In the genomic region with DNA sequence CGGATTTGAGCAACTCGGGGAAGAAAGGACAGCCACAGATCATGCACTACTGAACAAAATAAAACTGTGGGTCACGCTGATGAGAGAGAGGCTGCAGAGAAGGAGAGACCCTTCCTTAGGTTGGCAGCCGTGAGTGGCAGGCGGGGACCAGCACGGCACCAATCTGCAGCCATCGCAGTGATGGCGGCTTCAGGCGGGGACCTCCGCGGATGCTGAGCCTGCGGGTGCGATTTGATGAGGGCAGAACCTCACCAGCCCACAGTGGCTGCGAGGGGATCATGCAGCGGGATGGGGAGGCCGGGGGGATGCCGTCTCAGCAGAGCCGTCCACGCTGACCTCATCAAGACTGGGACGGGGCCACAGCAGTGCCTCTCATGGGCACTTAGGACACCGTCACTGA, we compare ENCODE assay signal across 14 cellular contexts. TPM values are rescaled to one million over a fixed set of nuclear protein-coding genes. Genes with fewer than 3 reads are reported as not detected.
DNase-seq lines count a peak whose midpoint lies in the region; ATAC-seq, FAIRE-seq and TF ChIP-seq lines count a peak whose summit lies in the region.
"Had no signal": no experiment of that assay in that cellular context is flagged by ENCODE, and none has a peak within 500 bp of the region (broad histone marks: within the 10 kb centered on the region; RNA-seq: fewer than 3 reads in every experiment).

No MANE protein-coding gene starts in this region.

- no peak overlapping the region for H2BK120ac ChIP-seq in neuronal stem cell (ENCODE audit: low read depth, low read length)

- H3K27me3 Mint-ChIP-seq in CD14-positive monocyte (ENCODE audit: low read depth in 3 of 3) (peaks cover 0 to 4% (median 2%) of the 10 kb centered on the region in 3 donors), chondrocyte (ENCODE audit: low read depth) (peaks cover 37% of the 10 kb centered on the region)
- no peaks in the 10 kb centered on the region for H3K27me3 Mint-ChIP-seq in CD8-positive, alpha-beta memory T cell

- no peak overlapping the region for H3K18ac ChIP-seq in neuronal stem cell (ENCODE audit: low read length)

- H3K4me1 ChIP-seq in CD8-positive, alpha-beta memory T cell (ENCODE audit: insufficient read depth, low read length), result peaks cover 75% of the 10 kb centered on the region
- H3K4me1 ChIP-seq in adipocyte (ENCODE audit: control insufficient read depth, insufficient read depth, low read length) (peaks cover 20% of the 10 kb centered on the region), neuronal stem cell (ENCODE audit: control insufficient read depth in 2 of 2, insufficient read depth in 1 of 2, low read depth in 1 of 2, low read length in 2 of 2) (peaks cover 0 to 6% of the 10 kb centered on the region in 2 donors), small intestine (ENCODE audit: control insufficient read depth in 2 of 2, insufficient read depth in 1 of 2, low read depth in 1 of 2, low read length in 1 of 2) (peaks cover 4 to 5% of the 10 kb centered on the region in 2 donors)

- H3K23ac ChIP-seq in neuronal stem cell (ENCODE audit: low read depth, low read length, poor library complexity), result no peak overlapping the region

- no peaks in the 10 kb centered on the region for H3K27me3 ChIP-seq in CD8-positive, alpha-beta memory T cell (ENCODE audit: insufficient read depth, low read length, poor library complexity, severe bottlenecking)
- peaks cover 35% of the 10 kb centered on the region for H3K27me3 ChIP-seq in adipocyte (replicated peaks; ENCODE audit: control insufficient read depth, insufficient read depth, low read length)
- H3K27me3 ChIP-seq in neuronal stem cell (ENCODE audit: control insufficient read depth in 3 of 3, insufficient read depth in 3 of 3, low read depth in 1 of 3, low read length in 3 of 3), result peaks cover 0 to 66% (median 33%) of the 10 kb centered on the region in 3 experiments
- H3K27me3 ChIP-seq in small intestine (ENCODE audit: control insufficient read depth in 2 of 2, insufficient read depth in 2 of 2, low read length in 2 of 2), result no peaks in the 10 kb centered on the region
- H3K27me3 ChIP-seq: right lobe of liver had no signal

- no peak overlapping the region for H3K14ac ChIP-seq in neuronal stem cell (ENCODE audit: low read length)

- intact Hi-C loops in CD14-positive monocyte (cut with micrococcal nuclease), result loop anchor here in 1 of 2 donors (5.0 kb wide), 1 partner anchor 37 kb away; a partner anchor contains a TSS

- H3K4me1 Mint-ChIP-seq in CD14-positive monocyte, result peaks cover 88% of the 10 kb centered on the region
- peaks cover 42 to 65% (median 49%) of the 10 kb centered on the region in 3 donors for H3K4me1 Mint-ChIP-seq in CD8-positive, alpha-beta memory T cell
- peaks cover 10% of the 10 kb centered on the region for H3K4me1 Mint-ChIP-seq in chondrocyte (ENCODE audit: low read depth)

- peaks cover 37% of the 10 kb centered on the region for H3K36me3 ChIP-seq in CD8-positive, alpha-beta memory T cell (ENCODE audit: insufficient read depth, low read length)
- H3K36me3 ChIP-seq in adipocyte (ENCODE audit: control insufficient read depth, insufficient read depth, low read length, severe bottlenecking), result no peaks in the 10 kb centered on the region
- peaks cover 0 to 2% of the 10 kb centered on the region in 2 donors for H3K36me3 ChIP-seq in neuronal stem cell (replicated peaks in 1 of 2; ENCODE audit: control insufficient read depth in 2 of 2, insufficient read depth in 2 of 2, low read length in 2 of 2)
- H3K36me3 ChIP-seq in small intestine (ENCODE audit: control insufficient read depth in 2 of 2, insufficient read depth in 2 of 2, low read length in 2 of 2), result no peaks in the 10 kb centered on the region
- H3K36me3 ChIP-seq: right lobe of liver had no signal

- no peak for ATAC-seq in HG02938 (IDR thresholded peaks at IDR 0.05; ENCODE audit: unreplicated experiment)
- ATAC-seq: right lobe of liver had no signal

- no peak for DNase-seq in CD14-positive monocyte (ENCODE audit: low spot score)
- no peak for DNase-seq in CD8-positive, alpha-beta memory T cell
- no peak for DNase-seq in adipocyte (ENCODE audit: low read depth)
- no peak for DNase-seq in neuronal stem cell (ENCODE audit: low spot score)
- DNase-seq in chondrocyte (ENCODE audit: low spot score), result no peak
- no peak for DNase-seq in small intestine
- DNase-seq: KBM-7, NCI-H510A treated with DMSO at 0.1 percent for 48 hours, nucleus accumbens, right lobe of liver had no signal

- FAIRE-seq in small intestine (lab: Jason Lieb, UNC), result no peak
- FAIRE-seq: frontal cortex had no signal

- H2AK5ac ChIP-seq in neuronal stem cell (ENCODE audit: low read depth, low read length), result peak overlapping the region; percentile 15

- H4K8ac ChIP-seq in neuronal stem cell (ENCODE audit: low read depth, low read length), result no peak overlapping the region

- H3K27ac ChIP-seq in CD8-positive, alpha-beta memory T cell (ENCODE audit: low read depth, low read length), result no peak overlapping the region
- H3K27ac ChIP-seq in neuronal stem cell (replicated peaks; ENCODE audit: low read length) (no peak overlapping the region), small intestine (ENCODE audit: low read depth in 1 of 2, low read length in 1 of 2) (no peak overlapping the region)
- H3K27ac ChIP-seq: right lobe of liver, RWPE1 had no signal

- H3K27ac Mint-ChIP-seq in CD14-positive monocyte, result peak overlapping the region; percentile 73 to 95 (median 92)
- peak overlapping the region in 6 of 8 donors; percentile 11 to 77 (median 61) for H3K27ac Mint-ChIP-seq in CD8-positive, alpha-beta memory T cell
- H3K27ac Mint-ChIP-seq in chondrocyte (ENCODE audit: unreplicated experiment), result no peak overlapping the region

- H3K9me3 ChIP-seq in CD8-positive, alpha-beta memory T cell (ENCODE audit: low read length), result no peaks in the 10 kb centered on the region
- H3K9me3 ChIP-seq in adipocyte (ENCODE audit: control insufficient read depth, low read length) (no peaks in the 10 kb centered on the region), neuronal stem cell (replicated peaks in 1 of 2; ENCODE audit: control insufficient read depth in 2 of 2, insufficient read depth in 1 of 2, low read depth in 1 of 2, low read length in 2 of 2) (peaks cover 0 to 4% of the 10 kb centered on the region in 2 donors), small intestine (ENCODE audit: control insufficient read depth, low read depth) (no peaks in the 10 kb centered on the region)
- H3K9me3 ChIP-seq: right lobe of liver had no signal

- CTCF ChIA-PET in CD8-positive, alpha-beta memory T cell (lab: Charles Lee), result no interaction called here

- no peaks in the 10 kb centered on the region for H3K79me1 ChIP-seq in neuronal stem cell (ENCODE audit: low read depth, low read length)

- no peak for TF ChIP-seq CTCF in CD14-positive monocyte (IDR thresholded peaks at IDR 0.05)
- TF ChIP-seq CTCF in chondrocyte (IDR thresholded peaks at IDR 0.05), result no peak

- no CpG with 5 or more reads among the region's 21 CpGs for WGBS in neuronal stem cell (ENCODE audit: extremely low coverage in 2 of 2, insufficient read length in 2 of 2, insufficient replicate concordance in 1 of 2), 2 donors
- 91 to 95% (median 95%) methylated on average over 21 of the region's 21 CpGs for WGBS in small intestine, 3 donors

- no peak overlapping the region for H2BK15ac ChIP-seq in neuronal stem cell (ENCODE audit: low read length)

- no peak overlapping the region for H2BK5ac ChIP-seq in neuronal stem cell (ENCODE audit: low read length)

- H3K4ac ChIP-seq in neuronal stem cell (ENCODE audit: low read length), result no peak overlapping the region

- no peak overlapping the region for H3K4me2 ChIP-seq in neuronal stem cell (ENCODE audit: insufficient read depth, low read length, poor library complexity, severe bottlenecking)

- no peak overlapping the region for H4K91ac ChIP-seq in neuronal stem cell (ENCODE audit: low read depth, low read length, poor library complexity)

- H2AFZ ChIP-seq in neuronal stem cell (ENCODE audit: low read length), result no peak overlapping the region

- H3K9ac ChIP-seq in adipocyte (ENCODE audit: low read length), result peak overlapping the region; percentile 39
- no peak overlapping the region for H3K9ac ChIP-seq in neuronal stem cell (ENCODE audit: low read depth, low read length, poor library complexity)

- POLR2A ChIA-PET in CD8-positive, alpha-beta memory T cell (lab: Charles Lee), result interaction anchor here (0.9 kb wide), 1 partner anchor 12 kb away, joined by 3 read pairs; no protein-coding TSS in a partner anchor

- no peaks in the 10 kb centered on the region for H3K9me3 Mint-ChIP-seq in CD14-positive monocyte
- no peaks in the 10 kb centered on the region for H3K9me3 Mint-ChIP-seq in CD8-positive, alpha-beta memory T cell
- no peaks in the 10 kb centered on the region for H3K9me3 Mint-ChIP-seq in chondrocyte (ENCODE audit: low read depth)

- peak overlapping the region in 1 of 2 donors; percentile 53 for H3K4me3 Mint-ChIP-seq in CD14-positive monocyte
- H3K4me3 Mint-ChIP-seq in CD8-positive, alpha-beta memory T cell, result peak overlapping the region in 1 of 7 donors; percentile 79
- no peak overlapping the region for H3K4me3 Mint-ChIP-seq in chondrocyte (ENCODE audit: unreplicated experiment)

- H3K36me3 Mint-ChIP-seq in CD14-positive monocyte (peaks cover 44 to 68% of the 10 kb centered on the region in 2 donors), chondrocyte (ENCODE audit: low read depth) (no peaks in the 10 kb centered on the region)
- H3K36me3 Mint-ChIP-seq in CD8-positive, alpha-beta memory T cell, result peaks cover 10 to 50% (median 16%) of the 10 kb centered on the region in 3 donors

- no peak overlapping the region for H3K4me3 ChIP-seq in CD8-positive, alpha-beta memory T cell (ENCODE audit: low read length)
- H3K4me3 ChIP-seq in adipocyte (ENCODE audit: low read length), result no peak overlapping the region
- H3K4me3 ChIP-seq in neuronal stem cell (ENCODE audit: low read length in 2 of 2), result no peak overlapping the region
- H3K4me3 ChIP-seq in small intestine (ENCODE audit: low read depth in 1 of 2, low read length in 2 of 2), result no peak overlapping the region
- H3K4me3 ChIP-seq: right lobe of liver had no signal

- no peak overlapping the region for H2BK12ac ChIP-seq in neuronal stem cell (ENCODE audit: low read length)

RNA-seq across cellular contexts. Expression of a gene that starts 11.8 kb away (rescaled TPM):
- polyA plus RNA-seq in CD14-positive monocyte, result 1,000 to 10,000 TPM; 1,470 to 1,628 TPM
- 100 to 1,000 TPM; 159 to 165 TPM for total RNA-seq in CD8-positive, alpha-beta memory T cell
- 847 TPM for polyA plus RNA-seq in CD8-positive, alpha-beta memory T cell
- polyA plus RNA-seq in neuronal stem cell (2013, experiment 1 of 2), result 0.06 TPM
- 0.12 TPM for polyA plus RNA-seq in neuronal stem cell (2013, experiment 2 of 2)
- total RNA-seq in chondrocyte, result 0.15 to 1.4 TPM (median 0.87 TPM) in 3 replicates
- polyA plus RNA-seq in small intestine, result 10 to 100 TPM in 2 of 3 donors, 1 to 10 TPM in 1; 4.5 to 16.4 (median 15.4) TPM
- polyA plus RNA-seq: BJ had no signal

RNA-seq across cellular contexts. Expression of a gene that starts 30.9 kb away (rescaled TPM):
- polyA plus RNA-seq in CD14-positive monocyte (1 to 10 TPM; 7.5 to 9.0 TPM), small intestine (10 to 100 TPM; 10.7 to 31.5 (median 30.0) TPM)
- total RNA-seq in CD8-positive, alpha-beta memory T cell, result 10 to 100 TPM; 68.1 to 71.1 TPM
- 14.3 TPM for polyA plus RNA-seq in CD8-positive, alpha-beta memory T cell
- polyA plus RNA-seq in neuronal stem cell (2013, experiment 1 of 2), result 17.0 TPM
- 16.6 TPM for polyA plus RNA-seq in neuronal stem cell (2013, experiment 2 of 2)
- 20.4 to 27.4 TPM (median 24.0 TPM) in 3 replicates for total RNA-seq in chondrocyte

RNA-seq across cellular contexts. Expression of a gene that starts 35.4 kb away (rescaled TPM):
- polyA plus RNA-seq in CD14-positive monocyte (100 to 1,000 TPM; 206 to 238 TPM), small intestine (100 to 1,000 TPM; 116 to 128 (median 128) TPM)
- 10 to 100 TPM; 48.2 to 50.8 TPM for total RNA-seq in CD8-positive, alpha-beta memory T cell
- 69.8 TPM for polyA plus RNA-seq in CD8-positive, alpha-beta memory T cell
- polyA plus RNA-seq in neuronal stem cell (2013, experiment 1 of 2), result 134 TPM
- polyA plus RNA-seq in neuronal stem cell (2013, experiment 2 of 2), result 131 TPM
- total RNA-seq in chondrocyte, result 225 to 333 TPM (median 329 TPM) in 3 replicates

Comparison
In these comparisons a context has a peak if more than half of its experiments do, and no peak if none do; other contexts are left out.
1. RNA of a gene that starts 11.8 kb away (polyA plus RNA-seq): 1,470 to 1,628 TPM in CD14-positive monocyte and 847 TPM in CD8-positive, alpha-beta memory T cell (single experiment); 4.5 to 16.4 TPM in small intestine; every median in the first group is over 10 times any median in the second.